1 cellular context compared by ENCODE assay signal in the genomic region with DNA sequence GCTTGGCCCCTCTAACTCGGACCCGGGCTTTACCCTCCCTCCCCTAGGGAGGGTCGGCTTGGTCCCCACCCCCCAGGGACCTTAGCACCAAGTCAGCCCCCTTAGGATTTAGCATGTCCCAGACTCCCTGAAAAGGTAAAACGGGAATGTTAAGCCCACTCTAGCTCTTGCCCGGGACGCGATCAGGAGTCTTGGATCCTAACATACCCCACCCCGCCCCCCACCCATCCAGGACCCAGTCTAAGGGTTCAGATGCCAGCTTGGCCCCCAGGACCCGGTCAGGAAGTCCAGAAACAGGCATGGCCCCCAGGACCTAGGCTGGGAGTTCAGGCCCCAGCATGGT.
TF ChIP-seq lines count a peak whose summit lies in the region.

No MANE protein-coding gene starts in this region.

TF ChIP-seq in HCT116, 20 proteins besides CTCF, POLR2A, EP300 and RAD21 (continued from another document):
- TF ChIP-seq, protein P1, sequence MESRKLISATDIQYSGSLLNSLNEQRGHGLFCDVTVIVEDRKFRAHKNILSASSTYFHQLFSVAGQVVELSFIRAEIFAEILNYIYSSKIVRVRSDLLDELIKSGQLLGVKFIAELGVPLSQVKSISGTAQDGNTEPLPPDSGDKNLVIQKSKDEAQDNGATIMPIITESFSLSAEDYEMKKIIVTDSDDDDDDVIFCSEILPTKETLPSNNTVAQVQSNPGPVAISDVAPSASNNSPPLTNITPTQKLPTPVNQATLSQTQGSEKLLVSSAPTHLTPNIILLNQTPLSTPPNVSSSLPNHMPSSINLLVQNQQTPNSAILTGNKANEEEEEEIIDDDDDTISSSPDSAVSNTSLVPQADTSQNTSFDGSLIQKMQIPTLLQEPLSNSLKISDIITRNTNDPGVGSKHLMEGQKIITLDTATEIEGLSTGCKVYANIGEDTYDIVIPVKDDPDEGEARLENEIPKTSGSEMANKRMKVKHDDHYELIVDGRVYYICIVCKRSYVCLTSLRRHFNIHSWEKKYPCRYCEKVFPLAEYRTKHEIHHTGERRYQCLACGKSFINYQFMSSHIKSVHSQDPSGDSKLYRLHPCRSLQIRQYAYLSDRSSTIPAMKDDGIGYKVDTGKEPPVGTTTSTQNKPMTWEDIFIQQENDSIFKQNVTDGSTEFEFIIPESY (IDR thresholded peaks at IDR 0.05; ENCODE audit: extremely low read depth, insufficient replicate concordance, low read length), result no peak
- no peak for TF ChIP-seq EGR1 (IDR thresholded peaks at IDR 0.05; ENCODE audit: low read depth)
